2 cellular contexts compared by ENCODE assay signal in genomic region chr19:48495391-48495790, GRCh38.
TF ChIP-seq lines count a peak whose summit lies in the region.

No MANE protein-coding gene starts in this region.

TF ChIP-seq in liver, 16 proteins besides CTCF, POLR2A, EP300 and RAD21:
- TF ChIP-seq EGR1 (IDR thresholded peaks at IDR 0.05; ENCODE audit: low read depth in 2 of 2) (no peak), REST (IDR thresholded peaks at IDR 0.05) (no peak), GABPA (IDR thresholded peaks at IDR 0.05 in 1 of 2, conservative IDR thresholded peaks at IDR 0.05 in 1 of 2) (no peak), NR2F2 (IDR thresholded peaks at IDR 0.05) (no peak), HNF4A (conservative IDR thresholded peaks at IDR 0.05) (no peak), HNF4G (IDR thresholded peaks at IDR 0.05) (no peak)
TF ChIP-seq in liver: peak in this region for 0.

TF ChIP-seq in HepG2, 621 proteins besides CTCF, POLR2A, EP300 and RAD21:
- TF ChIP-seq GLI4 (CRISPR knock-in tag; IDR thresholded peaks at IDR 0.05; ENCODE audit: borderline replicate concordance) (no peak), TRIM24 (CRISPR knock-in tag; IDR thresholded peaks at IDR 0.05) (no peak), ZNF879 (CRISPR knock-in tag; IDR thresholded peaks at IDR 0.05) (no peak), NAIF1 (CRISPR knock-in tag; IDR thresholded peaks at IDR 0.05; ENCODE audit: borderline replicate concordance) (no peak), PRDM10 (CRISPR knock-in tag; IDR thresholded peaks at IDR 0.05; ENCODE audit: low read depth) (no peak), SMYD3 (CRISPR knock-in tag; IDR thresholded peaks at IDR 0.05) (no peak), ZNF737 (CRISPR knock-in tag; IDR thresholded peaks at IDR 0.05; ENCODE audit: borderline replicate concordance) (no peak), KLF6 (CRISPR knock-in tag; IDR thresholded peaks at IDR 0.05) (no peak), ZNF7 (CRISPR knock-in tag; IDR thresholded peaks at IDR 0.05) (no peak), MLX (CRISPR knock-in tag; IDR thresholded peaks at IDR 0.05) (no peak), ZBTB14 (CRISPR knock-in tag; IDR thresholded peaks at IDR 0.05) (no peak), AHR (CRISPR knock-in tag; IDR thresholded peaks at IDR 0.05) (no peak), MAZ (IDR thresholded peaks at IDR 0.05; ENCODE audit: borderline replicate concordance, low read depth, low read length) (no peak), MAZ (CRISPR knock-in tag; IDR thresholded peaks at IDR 0.05; ENCODE audit: low read depth) (no peak), ZKSCAN5 (CRISPR knock-in tag; IDR thresholded peaks at IDR 0.05) (no peak), SRSF1 (optimal IDR thresholded peaks at IDR 0.05; ENCODE audit: low read depth, low read length) (no peak), SMC3 (IDR thresholded peaks at IDR 0.05; ENCODE audit: low read length) (no peak)
